In genomic region chr6:88963139-88964090, GRCh38 we compare ENCODE assay signal across 8 cellular contexts. TPM values are rescaled to one million over a fixed set of nuclear protein-coding genes. Genes with fewer than 3 reads are reported as not detected.
A peak's percentile ranks its signal among the peaks of the same experiment; 100 is the strongest.
DNase-seq lines count a peak whose midpoint lies in the region; ATAC-seq, FAIRE-seq and TF ChIP-seq lines count a peak whose summit lies in the region.

Gene RNGTT, minus strand, starts transcription at chr6:88963618. Its CDS starts 209 bp downstream, at chr6:88963409.

- TF ChIP-seq CTCF in WERI-Rb-1 (IDR thresholded peaks at IDR 0.05; ENCODE audit: low read depth, low read length) (no peak), bronchial epithelial cell (IDR thresholded peaks at IDR 0.05; ENCODE audit: insufficient read depth, low read length, severe bottlenecking) (no peak)

- FAIRE-seq in bronchial epithelial cell (lab: Jason Lieb, UNC) (no peak), small intestine (lab: Jason Lieb, UNC) (no peak)

- ATAC-seq in GM18873 (IDR thresholded peaks at IDR 0.05; ENCODE audit: low FRiP score, unreplicated experiment) (peak; percentile 90), HG03139 (IDR thresholded peaks at IDR 0.05; ENCODE audit: unreplicated experiment) (peak; percentile 96)

- H3K36me3 ChIP-seq in WERI-Rb-1 (peaks cover 3% of the 10 kb centered on the region; the same call in 1 of the 2 replicates), bronchial epithelial cell (ENCODE audit: control insufficient read depth, insufficient read depth, low read length) (no peaks in the 10 kb centered on the region), small intestine (ENCODE audit: control insufficient read depth in 2 of 2, insufficient read depth in 2 of 2, low read length in 2 of 2) (no peaks in the 10 kb centered on the region)

- 0 to 1% (median 0%) methylated on average over 74 of the region's 74 CpGs for WGBS in small intestine, 3 donors

- H3K4me3 ChIP-seq in WERI-Rb-1 (ENCODE audit: low read depth, low read length): peak within 1 kb of the TSS; percentile 72
- H3K4me3 ChIP-seq in bronchial epithelial cell (ENCODE audit: low read depth, low read length): peak within 1 kb of the TSS; percentile 97
- peak within 1 kb of the TSS; percentile 71 to 82 for H3K4me3 ChIP-seq in small intestine (ENCODE audit: low read depth in 1 of 2, low read length in 2 of 2)

- H3K9me3 ChIP-seq in WERI-Rb-1 (ENCODE audit: severe bottlenecking): no peaks in the 10 kb centered on the region
- H3K9me3 ChIP-seq in small intestine (ENCODE audit: control insufficient read depth, low read depth): no peaks in the 10 kb centered on the region

- DNase-seq in ACHN (peak; percentile 97), NCI-H2227 (lab: John Stamatoyannopoulos, UW; ENCODE audit: unreplicated experiment) (peak; percentile 96), WERI-Rb-1 (peak; percentile 99), bronchial epithelial cell (ENCODE audit: low read depth) (peak; percentile 91), iPS-NIHi11 (ENCODE audit: low spot score) (peak; percentile 99), small intestine (peak; percentile 99)

- H3K27me3 ChIP-seq in WERI-Rb-1 (ENCODE audit: insufficient read depth, low read depth, severe bottlenecking) (no peaks in the 10 kb centered on the region), bronchial epithelial cell (ENCODE audit: control insufficient read depth, insufficient read depth, low read length) (no peaks in the 10 kb centered on the region), small intestine (ENCODE audit: control insufficient read depth in 2 of 2, insufficient read depth in 2 of 2, low read length in 2 of 2) (no peaks in the 10 kb centered on the region)

- in situ Hi-C loops in ACHN (cut with HindIII; ENCODE audit: low pct_ligation_motif_present, low pct_unique_long_range_greater_than_20kb, low sequenced_read_pairs): no loop called here

- peak within 1 kb of the TSS; percentile 83 for H3K27ac ChIP-seq in WERI-Rb-1
- peak within 1 kb of the TSS; percentile 81 to 92 for H3K27ac ChIP-seq in small intestine (ENCODE audit: low read depth in 1 of 2, low read length in 1 of 2)

- H3K4me1 ChIP-seq in small intestine (ENCODE audit: control insufficient read depth in 2 of 2, insufficient read depth in 1 of 2, low read depth in 1 of 2, low read length in 1 of 2): peaks cover 0 to 8% of the 10 kb centered on the region in 2 donors

RNA-seq across cellular contexts. Expression of gene RNGTT, which starts in this region (rescaled TPM):
- 19.7 and 20.8 TPM in 2 replicates for total RNA-seq in bronchial epithelial cell
- polyA plus RNA-seq in small intestine: 1 to 10 TPM; 3.8 to 5.3 (median 4.0) TPM

Comparison
In these comparisons a context has a peak if more than half of its experiments do, and no peak if none do; other contexts are left out.
1. Peak in every context shown above with its lines: DNase-seq, ATAC-seq, H3K4me3 ChIP-seq and H3K27ac ChIP-seq.